8 cellular contexts compared by ENCODE assay signal in the genomic region with DNA sequence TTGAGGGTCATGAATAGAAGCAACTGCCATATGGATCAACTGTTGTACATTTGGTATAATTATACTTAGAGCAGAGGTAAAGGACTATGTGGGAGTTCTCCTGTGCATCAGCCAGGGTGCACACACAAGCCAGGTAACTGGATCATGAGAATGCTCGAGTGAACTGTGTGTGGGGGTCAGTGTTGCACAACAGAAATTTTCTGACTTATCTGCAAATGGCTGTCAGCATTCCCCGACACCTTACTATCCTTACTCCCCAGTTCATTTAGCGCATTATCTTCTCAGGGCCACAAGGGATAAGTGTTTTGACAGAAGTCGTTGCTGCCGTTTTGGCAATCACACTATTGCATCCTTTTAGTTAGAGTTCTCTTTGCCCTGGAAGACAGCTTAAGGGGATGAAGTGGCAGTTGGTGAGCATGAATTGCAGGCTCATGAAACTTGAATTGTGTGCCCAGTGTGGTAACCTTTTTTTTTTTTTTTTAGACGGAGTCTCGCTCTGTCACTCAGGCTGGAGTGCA. TPM values are rescaled to one million over a fixed set of nuclear protein-coding genes. Genes with fewer than 3 reads are reported as not detected.
DNase-seq lines count a peak whose midpoint lies in the region; ATAC-seq and TF ChIP-seq lines count a peak whose summit lies in the region.

No MANE protein-coding gene starts in this region.

- TF ChIP-seq CTCF in cardiac muscle cell (IDR thresholded peaks at IDR 0.05; ENCODE audit: low read depth, low read length) (no peak), tibial artery (IDR thresholded peaks at IDR 0.05) (no peak)

- intact Hi-C loops in left ventricle myocardium superior (cut with micrococcal nuclease), result no loop called here
- intact Hi-C loops in tibial artery (cut with DNase I; ENCODE audit: low total_unique reads), result loop anchor here (1.0 kb wide), 1 partner anchor 31 kb away; no protein-coding TSS in a partner anchor
- intact Hi-C loops in left colon (cut with DNase I, micrococcal nuclease), result no loop called here

- H3K27me3 ChIP-seq in cardiac muscle cell (no peaks in the 10 kb centered on the region), tibial artery (no peaks in the 10 kb centered on the region)

- H3K4me1 ChIP-seq in cardiac muscle cell (ENCODE audit: low read depth) (peaks cover 9% of the 10 kb centered on the region), tibial artery (peaks cover 0 to 39% (median 19%) of the 10 kb centered on the region in 4 donors)

- POLR2A ChIA-PET in activated CD4-positive, alpha-beta memory T cell treated with anti-CD3 and anti-CD28 coated beads, Interleukin-2, amount 10 ng/mL, durations not matched to agents 7 days and 5 days (lab: Charles Lee), result interaction anchor here (0.9 to 8.2 kb wide), 19 partner anchors 10 to 150 kb away, joined by 3 to 87 read pairs (median 4); a partner anchor contains a TSS

- H3K9me3 Mint-ChIP-seq in activated CD4-positive, alpha-beta memory T cell treated with anti-CD3 and anti-CD28 coated beads, Interleukin-2, amount 10 ng/mL, durations not matched to agents 7 days and 5 days, result no peaks in the 10 kb centered on the region

- H3K4me3 ChIP-seq in cardiac muscle cell (peak overlapping the region; percentile 91), tibial artery (peak overlapping the region; percentile 93 to 98)

- CTCF ChIA-PET in activated CD4-positive, alpha-beta memory T cell treated with anti-CD3 and anti-CD28 coated beads, Interleukin-2, amount 10 ng/mL, durations not matched to agents 7 days and 5 days (lab: Charles Lee), result interaction anchor here (1.2 to 2.0 kb wide), 4 partner anchors 22 to 77 kb away, joined by 3 to 7 read pairs (median 3); a partner anchor contains a TSS

- H3K27ac ChIP-seq in cardiac muscle cell (peak overlapping the region; percentile 100), tibial artery (peak overlapping the region; percentile 99 to 100)

- H3K27me3 Mint-ChIP-seq in activated CD4-positive, alpha-beta memory T cell treated with anti-CD3 and anti-CD28 coated beads, Interleukin-2, amount 10 ng/mL, durations not matched to agents 7 days and 5 days, result no peaks in the 10 kb centered on the region

- ATAC-seq in left ventricle myocardium superior (no peak), left colon (no peak), HG03432 (IDR thresholded peaks at IDR 0.05; ENCODE audit: unreplicated experiment) (no peak)

- H3K4me1 Mint-ChIP-seq in activated CD4-positive, alpha-beta memory T cell treated with anti-CD3 and anti-CD28 coated beads, Interleukin-2, amount 10 ng/mL, durations not matched to agents 7 days and 5 days, result peaks cover 50% of the 10 kb centered on the region

- H3K27ac Mint-ChIP-seq in activated CD4-positive, alpha-beta memory T cell treated with anti-CD3 and anti-CD28 coated beads, Interleukin-2, amount 10 ng/mL, durations not matched to agents 7 days and 5 days, result peak overlapping the region; percentile 98

- DNase-seq in cardiac muscle cell (ENCODE audit: low read depth in 1 of 2, low spot score in 1 of 2), result peak; percentile 25 to 27
- no peak for DNase-seq in left ventricle myocardium superior
- DNase-seq in activated CD4-positive, alpha-beta memory T cell treated with anti-CD3 and anti-CD28 coated beads, Interleukin-2, amount 10 ng/mL, durations not matched to agents 7 days and 5 days, result no peak
- DNase-seq in iris pigment epithelial cell (ENCODE audit: low read depth), result peak; percentile 43
- DNase-seq in tibial artery, result no peak
- no peak for DNase-seq in iPS-NIHi7 (ENCODE audit: extremely low spot score)
- no peak for DNase-seq in left colon

- H3K36me3 ChIP-seq in cardiac muscle cell (peaks cover 2% of the 10 kb centered on the region), tibial artery (peaks cover 0 to 15% (median 10%) of the 10 kb centered on the region in 3 donors)

- peaks cover 47% of the 10 kb centered on the region for H3K36me3 Mint-ChIP-seq in activated CD4-positive, alpha-beta memory T cell treated with anti-CD3 and anti-CD28 coated beads, Interleukin-2, amount 10 ng/mL, durations not matched to agents 7 days and 5 days (ENCODE audit: low read depth)

- H3K9me3 ChIP-seq in cardiac muscle cell (ENCODE audit: low read depth), result no peaks in the 10 kb centered on the region
- H3K9me3 ChIP-seq in tibial artery, result no peaks in the 10 kb centered on the region

- peak overlapping the region; percentile 99 for H3K4me3 Mint-ChIP-seq in activated CD4-positive, alpha-beta memory T cell treated with anti-CD3 and anti-CD28 coated beads, Interleukin-2, amount 10 ng/mL, durations not matched to agents 7 days and 5 days

RNA-seq across cellular contexts. Expression of a gene that starts 1.7 kb away (rescaled TPM):
- total RNA-seq in cardiac muscle cell, result 319 and 464 TPM in 2 replicates
- polyA plus RNA-seq in cardiac muscle cell, result 286 and 358 TPM in 2 replicates
- 465 TPM for total RNA-seq in left ventricle myocardium superior
- total RNA-seq in activated CD4-positive, alpha-beta memory T cell treated with anti-CD3 and anti-CD28 coated beads, Interleukin-2, amount 10 ng/mL, durations not matched to agents 7 days and 5 days, result 100 to 1,000 TPM; 418 to 428 TPM
- total RNA-seq in left colon, result 100 to 1,000 TPM; 506 to 601 TPM

RNA-seq across cellular contexts. Expression of a gene that starts 19.6 kb away (rescaled TPM):
- total RNA-seq in cardiac muscle cell (0.18 TPM in 1 of 2 replicates, not detected in the other), left ventricle myocardium superior (not detected), left colon (not detected)
- polyA plus RNA-seq in cardiac muscle cell, result 0.18 and 2.6 TPM in 2 replicates
- total RNA-seq in activated CD4-positive, alpha-beta memory T cell treated with anti-CD3 and anti-CD28 coated beads, Interleukin-2, amount 10 ng/mL, durations not matched to agents 7 days and 5 days, result under 1 TPM in 1 of 2 experiments, not detected in 1; 0.68 TPM

RNA-seq across cellular contexts. Expression of a gene that starts 32.2 kb away (rescaled TPM):
- total RNA-seq in cardiac muscle cell (35.8 and 38.8 TPM in 2 replicates), left ventricle myocardium superior (13.5 TPM), left colon (10 to 100 TPM; 22.1 to 24.9 TPM)
- polyA plus RNA-seq in cardiac muscle cell, result 14.4 and 24.2 TPM in 2 replicates
- total RNA-seq in activated CD4-positive, alpha-beta memory T cell treated with anti-CD3 and anti-CD28 coated beads, Interleukin-2, amount 10 ng/mL, durations not matched to agents 7 days and 5 days, result 10 to 100 TPM; 33.3 to 35.2 TPM

Comparison
In these comparisons a context has a peak if more than half of its experiments do, and no peak if none do; other contexts are left out.
1. DNase-seq: peak in cardiac muscle cell (2 of 2) and iris pigment epithelial cell (single experiment); none in left ventricle myocardium superior (single experiment), activated CD4-positive, alpha-beta memory T cell treated with anti-CD3 and anti-CD28 coated beads, Interleukin-2, amount 10 ng/mL, durations not matched to agents 7 days and 5 days (single experiment), tibial artery (0 of 2), iPS-NIHi7 (single experiment) and left colon (0 of 2).